20 cellular contexts compared by ENCODE assay signal in the genomic region with DNA sequence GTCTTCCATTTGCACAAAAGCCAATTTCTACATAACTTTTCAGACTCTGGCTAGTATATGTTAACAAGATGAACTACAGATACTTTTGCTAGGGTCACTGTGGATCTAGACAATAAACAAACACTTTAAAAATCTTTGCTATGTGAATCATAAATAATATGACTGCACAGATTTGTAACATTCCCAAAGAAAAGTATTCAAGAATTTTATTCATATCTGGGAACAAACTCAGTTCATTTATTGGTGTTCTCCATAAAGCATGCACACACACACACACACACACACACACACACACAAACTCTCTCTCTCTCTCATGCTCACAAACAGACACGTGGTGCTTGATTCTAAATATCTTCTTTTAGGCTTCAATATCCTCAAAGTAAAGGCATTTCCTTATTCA. TPM values are rescaled to one million over a fixed set of nuclear protein-coding genes. Genes with fewer than 3 reads are reported as not detected.
DNase-seq lines count a peak whose midpoint lies in the region; TF ChIP-seq lines count a peak whose summit lies in the region.
"Had no signal": no experiment of that assay in that cellular context is flagged by ENCODE, and none has a peak within 500 bp of the region (broad histone marks: within the 10 kb centered on the region; RNA-seq: fewer than 3 reads in every experiment).

No MANE protein-coding gene starts in this region.

- no peak overlapping the region for H3K4me3 ChIP-seq in adipocyte (ENCODE audit: low read length)
- H3K4me3 ChIP-seq in spleen = no peak overlapping the region
- H3K4me3 ChIP-seq in stomach = no peak overlapping the region

- 59 to 81% (median 73%) methylated on average over 1 of the region's 1 CpG for WGBS in spleen, 5 donors
- 37 to 62% (median 44%) methylated on average over 1 of the region's 1 CpG for WGBS in stomach, 5 donors

- no peak for TF ChIP-seq EP300 in stomach (IDR thresholded peaks at IDR 0.05)

- H3K27ac ChIP-seq in spleen (no peak overlapping the region), stomach (no peak overlapping the region)
- H3K27ac ChIP-seq: C4-2B, RWPE1 had no signal

- intact Hi-C loops in spleen (cut with DNase I; ENCODE audit: low total_unique reads) (no loop called here), stomach (cut with DNase I; ENCODE audit: low total_unique reads) (no loop called here)

- H3K9me3 ChIP-seq in adipocyte (ENCODE audit: control insufficient read depth, low read length) (no peaks in the 10 kb centered on the region), spleen (no peaks in the 10 kb centered on the region), stomach (no peaks in the 10 kb centered on the region)

- DNase-seq in GM03348 (ENCODE audit: low spot score) (peak; percentile 25), adipocyte (ENCODE audit: low read depth) (peak; percentile 69), fibroblast of peridontal ligament (ENCODE audit: extremely low read depth) (peak; percentile 54), spleen (no peak), HT-29 (ENCODE audit: low spot score) (no peak), NCI-H1436 treated with DMSO at 0.1 percent for 48 hours (lab: John Stamatoyannopoulos, UW) (no peak), stomach (no peak)
- DNase-seq: AML-193; Calu3; CD8-positive, alpha-beta memory T cell; DMS153; Karpas-422; NCI-H1694 treated with DMSO at 0.1 percent for 48 hours; NCI-H2081 treated with DMSO at 0.1 percent for 48 hours; NCI-H2171 treated with DMSO at 0.1 percent for 48 hours; NCI-H446; NCI-H526; SHP77 treated with DMSO at 0.1 percent for 48 hours had no signal

- H3K27me3 ChIP-seq in adipocyte (replicated peaks; ENCODE audit: control insufficient read depth, insufficient read depth, low read length) (no peaks in the 10 kb centered on the region), spleen (replicated peaks in 1 of 7) (peaks cover 0 to 1% (median 0%) of the 10 kb centered on the region in 7 donors), stomach (no peaks in the 10 kb centered on the region)

- H3K9ac ChIP-seq in adipocyte (ENCODE audit: low read length) = no peak overlapping the region

- H3K4me1 ChIP-seq in adipocyte (ENCODE audit: control insufficient read depth, insufficient read depth, low read length) = peaks cover 7% of the 10 kb centered on the region
- peaks cover 0 to 2% (median 0%) of the 10 kb centered on the region in 6 donors for H3K4me1 ChIP-seq in spleen
- H3K4me1 ChIP-seq in stomach = peaks cover 0 to 2% (median 0%) of the 10 kb centered on the region in 4 donors

- TF ChIP-seq CTCF in spleen (IDR thresholded peaks at IDR 0.05 in 8 of 11, conservative IDR thresholded peaks at IDR 0.05 in 3 of 11) = no peak
- TF ChIP-seq CTCF in stomach (IDR thresholded peaks at IDR 0.05) = no peak

- no peak for TF ChIP-seq POLR2A in spleen (IDR thresholded peaks at IDR 0.05)
- TF ChIP-seq POLR2A in stomach (IDR thresholded peaks at IDR 0.05) = no peak

- H3K36me3 ChIP-seq in adipocyte (ENCODE audit: control insufficient read depth, insufficient read depth, low read length, severe bottlenecking) = no peaks in the 10 kb centered on the region
- no peaks in the 10 kb centered on the region for H3K36me3 ChIP-seq in spleen
- no peaks in the 10 kb centered on the region for H3K36me3 ChIP-seq in stomach

RNA-seq across cellular contexts. Expression of a gene that starts 18.8 kb away (rescaled TPM):
- total RNA-seq in spleen = 10 to 100 TPM in 6 of 7 donors, 1 to 10 TPM in 1; 7.6 to 26.6 (median 18.3) TPM
- polyA plus RNA-seq in spleen = 1 to 10 TPM in 2 of 3 donors, under 1 TPM in 1; 1.00 to 3.7 (median 1.9) TPM
- total RNA-seq in HT-29 (2014; rRNA removed; shearing (Covaris generic)) = 0.81 and 0.94 TPM in 2 replicates
- total RNA-seq in stomach = 10 to 100 TPM in 4 of 5 donors, 1 to 10 TPM in 1; 6.1 to 47.3 (median 25.0) TPM
- 1 to 10 TPM; 3.6 to 7.1 (median 5.7) TPM for polyA plus RNA-seq in stomach
- total RNA-seq: CD8-positive, alpha-beta memory T cell had no signal
- polyA plus RNA-seq: CD8-positive, alpha-beta memory T cell had no signal

Comparison
In these comparisons a context has a peak if more than half of its experiments do, and no peak if none do; other contexts are left out.
1. DNase-seq: peak in GM03348 (single experiment), adipocyte (single experiment) and fibroblast of peridontal ligament (single experiment); none in spleen (single experiment), HT-29 (single experiment), NCI-H1436 treated with DMSO at 0.1 percent for 48 hours (single experiment) and stomach (single experiment).